8 cellular contexts compared by ENCODE assay signal in genomic region chr14:81219210-81219820, GRCh38. TPM values are rescaled to one million over a fixed set of nuclear protein-coding genes. Genes with fewer than 3 reads are reported as not detected.
DNase-seq lines count a peak whose midpoint lies in the region; ATAC-seq, FAIRE-seq and TF ChIP-seq lines count a peak whose summit lies in the region.

No MANE protein-coding gene starts in this region.

- peaks cover 17% of the 10 kb centered on the region; the same call in 1 of the 2 replicates for H3K4me1 ChIP-seq in iPS-20b (ENCODE audit: insufficient read depth, low read length)

- H3K4me3 ChIP-seq in AG04450 (ENCODE audit: low read depth, low read length) (peak overlapping the region; percentile 84), WI38 (ENCODE audit: low read depth, low read length) (peak overlapping the region; percentile 89), bronchial epithelial cell (ENCODE audit: low read depth, low read length) (peak overlapping the region; percentile 59), iPS-20b (ENCODE audit: low read length) (peak overlapping the region; percentile 89), skin epidermis (peak overlapping the region; percentile 49 to 84 (median 75))

- CTCF ChIA-PET in AG04450 (lab: Charles Lee): interaction anchor here (0.7 to 1.1 kb wide), 5 partner anchors 48 to 246 kb away, joined by 3 to 5 read pairs (median 3); no protein-coding TSS in a partner anchor

- H3K27ac ChIP-seq in AG04450 (ENCODE audit: low read depth, low read length) (peak overlapping the region; percentile 85), iPS-20b (ENCODE audit: low read length) (peak overlapping the region; percentile 98), skin epidermis (peak overlapping the region; percentile 74 to 100 (median 97))

- ATAC-seq in GM18909 (IDR thresholded peaks at IDR 0.05; ENCODE audit: poor library complexity, unreplicated experiment): peak; percentile 68
- peak; percentile 55 for ATAC-seq in HG03159 (IDR thresholded peaks at IDR 0.05; ENCODE audit: unreplicated experiment)

- H3K27me3 ChIP-seq in AG04450 (ENCODE audit: control insufficient read depth, insufficient read depth, low read length) (no peaks in the 10 kb centered on the region), bronchial epithelial cell (ENCODE audit: control insufficient read depth, insufficient read depth, low read length) (no peaks in the 10 kb centered on the region), iPS-20b (ENCODE audit: insufficient read depth, low read length) (no peaks in the 10 kb centered on the region)

- POLR2A ChIA-PET in AG04450 (lab: Yijun Ruan, JAX): interaction anchor here (0.6 to 1.4 kb wide), 11 partner anchors 17 to 315 kb away, joined by 3 to 16 read pairs (median 3); partner anchors contain the start of gene SEL1L

- FAIRE-seq in bronchial epithelial cell (lab: Jason Lieb, UNC): no peak

- H3K9me3 ChIP-seq in AG04450 (ENCODE audit: control insufficient read depth, insufficient read depth, low read length) (no peaks in the 10 kb centered on the region), iPS-20b (ENCODE audit: insufficient read depth, low read depth, low read length) (no peaks in the 10 kb centered on the region)

- DNase-seq in AG04450 (ENCODE audit: low read depth, low spot score): peak; percentile 95
- DNase-seq in NCI-H2227 (lab: John Stamatoyannopoulos, UW; ENCODE audit: unreplicated experiment): peak; percentile 98
- peak; percentile 94 for DNase-seq in bronchial epithelial cell (ENCODE audit: low read depth)

- TF ChIP-seq CTCF in AG04450 (IDR thresholded peaks at IDR 0.05; ENCODE audit: low read depth, low read length) (no peak), WI38 (IDR thresholded peaks at IDR 0.05; ENCODE audit: low read depth, low read length) (no peak), bronchial epithelial cell (IDR thresholded peaks at IDR 0.05; ENCODE audit: insufficient read depth, low read length, severe bottlenecking) (no peak)

- H3K36me3 ChIP-seq in bronchial epithelial cell (ENCODE audit: control insufficient read depth, insufficient read depth, low read length): peaks cover 2% of the 10 kb centered on the region
- peaks cover 29% of the 10 kb centered on the region for H3K36me3 ChIP-seq in iPS-20b (ENCODE audit: insufficient read depth, low read depth, low read length)

- H3K9ac ChIP-seq in iPS-20b (ENCODE audit: low read depth, low read length): peak overlapping the region; percentile 98

RNA-seq across cellular contexts. Expression of gene GTF2A1, which starts 1.4 kb away (rescaled TPM):
- 22.9 and 24.5 TPM in 2 replicates for polyA plus RNA-seq in AG04450 (2011; rRNA removed)
- polyA minus RNA-seq in AG04450 (2011; rRNA and poly(A)+ RNA removed): 50.0 and 52.5 TPM in 2 replicates
- total RNA-seq in bronchial epithelial cell: 19.7 and 25.0 TPM in 2 replicates

Comparison
In these comparisons a context has a peak if more than half of its experiments do, and no peak if none do; other contexts are left out.
1. Peak in every context shown above with its lines: DNase-seq, ATAC-seq, H3K4me3 ChIP-seq and H3K27ac ChIP-seq.